Comparison of ENCODE assay signal across 28 cellular contexts in the genomic region with DNA sequence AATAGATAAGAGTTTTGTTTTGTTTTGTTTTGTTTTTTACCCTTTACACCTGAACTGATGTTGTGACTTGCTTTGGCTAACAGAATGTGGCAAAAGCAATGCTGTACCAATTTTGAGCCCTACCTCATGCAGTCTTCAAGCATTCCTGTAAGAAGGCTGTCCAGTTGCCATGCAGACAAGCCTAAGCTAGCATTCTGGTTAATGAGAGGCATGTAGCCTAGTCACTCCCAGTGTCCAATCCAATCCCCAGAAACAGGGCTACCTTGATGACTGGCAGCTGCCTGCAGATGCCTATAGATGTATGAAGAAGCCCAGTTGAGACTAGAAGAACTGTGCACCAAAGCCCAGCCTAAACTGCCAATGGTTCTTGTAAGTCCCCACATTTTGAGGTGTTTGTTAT. TPM values are rescaled to one million over a fixed set of nuclear protein-coding genes. Genes with fewer than 3 reads are reported as not detected.
"Had no signal": no experiment of that assay in that cellular context is flagged by ENCODE, and none has a peak within 500 bp of the region (broad histone marks: within the 10 kb centered on the region; RNA-seq: fewer than 3 reads in every experiment).

No MANE protein-coding gene starts in this region.

- H3K4me3 Mint-ChIP-seq: naive thymus-derived CD4-positive, alpha-beta T cell; nephron; neural progenitor cell had no signal

- H3K4me2 ChIP-seq: neural progenitor cell, smooth muscle cell had no signal

- H3K36me3 Mint-ChIP-seq: neural progenitor cell had no signal

- H3K4me1 ChIP-seq: esophagus squamous epithelium, left lung, parathyroid adenoma, right atrium auricular region, stomach, thyroid gland, vagina had no signal

- H3K27ac ChIP-seq: coronary artery, esophagus squamous epithelium, left lung, neural progenitor cell, parathyroid adenoma, right atrium auricular region, stomach, thyroid gland, vagina had no signal

- H3K9me3 ChIP-seq: esophagus squamous epithelium, left lung, right atrium auricular region, stomach, thyroid gland, vagina had no signal

- H3K9ac ChIP-seq: neural progenitor cell, parathyroid adenoma had no signal

- H3K27me3 ChIP-seq: neural progenitor cell, right atrium auricular region, thyroid gland, vagina had no signal

- H3K4me1 Mint-ChIP-seq: naive thymus-derived CD4-positive, alpha-beta T cell had no signal

- H2AFZ ChIP-seq: neural progenitor cell, parathyroid adenoma had no signal

- DNase-seq: dermis blood vessel endothelial cell; effector memory CD4-positive, alpha-beta T cell; erythroblast; esophagus squamous epithelium; hypothalamus; left cardiac atrium; left lung; mesendoderm; midbrain; naive thymus-derived CD4-positive, alpha-beta T cell; stimulated activated CD4-positive, alpha-beta T cell treated with anti-CD3 and anti-CD28 coated beads, Interleukin-12 subunit alpha, Interleukin-12 subunit beta, amount 100 ng/mL, for 4 hours; stimulated activated CD4-positive, alpha-beta T cell treated with anti-CD3 and anti-CD28 coated beads, Interleukin-1b, Interleukin-23, amount 100 ng/mL, for 48 hours; stimulated activated CD4-positive, alpha-beta T cell treated with anti-CD3 and anti-CD28 coated beads, Interleukin-4, amount 100 ng/mL, for 1 hour; stimulated activated CD8-positive, alpha-beta memory T cell treated with anti-CD3 and anti-CD28 coated beads, Interleukin-4, amount 100 ng/mL, for 48 hours; stimulated activated naive CD4-positive, alpha-beta T cell treated with Interleukin-2 at 50 U/mL for 16 hours; stomach; thyroid gland; trophoblast cell had no signal

- H3K9me3 Mint-ChIP-seq: naive thymus-derived CD4-positive, alpha-beta T cell; neural progenitor cell had no signal

- H3K36me3 ChIP-seq: esophagus squamous epithelium, left lung, neural progenitor cell, right atrium auricular region, stomach, thyroid gland, vagina had no signal

- H3K27ac Mint-ChIP-seq: naive thymus-derived CD4-positive, alpha-beta T cell; nephron; neural progenitor cell; progenitor cell of endocrine pancreas had no signal

- H3K4me3 ChIP-seq: coronary artery, esophagus squamous epithelium, left lung, neural progenitor cell, right atrium auricular region, smooth muscle cell, stomach, thyroid gland, vagina had no signal

- FAIRE-seq: endothelial cell of umbilical vein, frontal cortex had no signal

- H3K79me2 ChIP-seq: parathyroid adenoma had no signal

RNA-seq across cellular contexts. Expression of a gene that starts 9.4 kb away (rescaled TPM):
- polyA plus RNA-seq: naive thymus-derived CD4-positive, alpha-beta T cell had no signal
